19 cellular contexts compared by ENCODE assay signal in genomic region chr16:10100829-10101228, GRCh38.
"Had no signal": no experiment of that assay in that cellular context is flagged by ENCODE, and none has a peak within 500 bp of the region (broad histone marks: within the 10 kb centered on the region; RNA-seq: fewer than 3 reads in every experiment).

No MANE protein-coding gene starts in this region.

- H3K4me3 Mint-ChIP-seq: immature natural killer cell; memory B cell; mesothelial cell of epicardium; natural killer cell; neural crest cell; stimulated activated naive B cell treated with anti-CD40 and anti-IgM and Interleukin-4, amounts not matched to agents 10 μg/mL and 1 μg/mL and 100 μg/mL, for 72 hours; type B pancreatic cell had no signal

- H3K36me3 Mint-ChIP-seq: immature natural killer cell, memory B cell, mesothelial cell of epicardium, natural killer cell, type B pancreatic cell had no signal

- ATAC-seq: gastroesophageal sphincter; lower lobe of right lung; natural killer cell; stimulated activated naive B cell treated with anti-CD40 and anti-IgM and Interleukin-4, amounts not matched to agents 10 μg/mL and 1 μg/mL and 100 μg/mL, for 72 hours had no signal

- DNase-seq: effector memory CD4-positive, alpha-beta T cell; immature natural killer cell; left ventricle myocardium inferior; lower lobe of right lung; natural killer cell; posterior cingulate gyrus; sigmoid colon; stimulated activated CD4-positive, alpha-beta T cell treated with anti-CD3 and anti-CD28 coated beads, Interleukin-2, amount 100 ng/mL, for 24 hours; stimulated activated CD4-positive, alpha-beta T cell treated with anti-CD3 and anti-CD28 coated beads, Interleukin-4, amount 100 ng/mL, for 4 hours; stimulated activated naive B cell treated with anti-CD40 and anti-IgM and Interleukin-4, amounts not matched to agents 10 μg/mL and 1 μg/mL and 100 μg/mL, for 72 hours; stomach had no signal

- H3K27ac Mint-ChIP-seq: immature natural killer cell; memory B cell; mesothelial cell of epicardium; natural killer cell; stimulated activated naive B cell treated with anti-CD40 and anti-IgM and Interleukin-4, amounts not matched to agents 10 μg/mL and 1 μg/mL and 100 μg/mL, for 72 hours; type B pancreatic cell had no signal

- H3K4me3 ChIP-seq: esophagus muscularis mucosa, gastroesophageal sphincter, left ventricle myocardium inferior, lower lobe of right lung, right atrium auricular region, sigmoid colon, skin epidermis, stomach had no signal

- H3K4me1 Mint-ChIP-seq: immature natural killer cell; memory B cell; mesothelial cell of epicardium; natural killer cell; stimulated activated naive B cell treated with anti-CD40 and anti-IgM and Interleukin-4, amounts not matched to agents 10 μg/mL and 1 μg/mL and 100 μg/mL, for 72 hours had no signal

- H3K9me3 Mint-ChIP-seq: type B pancreatic cell had no signal
